ENCODE assay signal across 8 cellular contexts in genomic region chr22:20916916-20917810, GRCh38. TPM values are rescaled to one million over a fixed set of nuclear protein-coding genes. Genes with fewer than 3 reads are reported as not detected.
DNase-seq lines count a peak whose midpoint lies in the region; ATAC-seq and TF ChIP-seq lines count a peak whose summit lies in the region.

TSS of gene CRKL (plus strand) at chr22:20917407. CDS start at chr22:20917935, 528 bp downstream.

- H3K4me3 ChIP-seq in GM12864 (ENCODE audit: low read depth, low read length) (peak within 1 kb of the TSS; percentile 99), ovary (peak within 1 kb of the TSS; percentile 91), thyroid gland (replicated peaks in 1 of 3) (peak within 1 kb of the TSS; percentile 81 to 99 (median 99))

- TF ChIP-seq POLR2A in ovary (IDR thresholded peaks at IDR 0.05) (peak; percentile 90), thyroid gland (IDR thresholded peaks at IDR 0.05) (peak; percentile 77 to 96)

- DNase-seq in GM12864 (ENCODE audit: low read depth) (peak; percentile 91), NCI-H1092 treated with DMSO at 0.1 percent for 48 hours (lab: John Stamatoyannopoulos, UW) (peak; percentile 97), SKM-1 (lab: John Stamatoyannopoulos, UW; ENCODE audit: unreplicated experiment) (peak; percentile 97), head of caudate nucleus (peak; percentile 92 to 99 (median 98)), ovary (peak; percentile 97 to 98 (median 97)), thyroid gland (peak; percentile 97 to 98)

- intact Hi-C loops in head of caudate nucleus (cut with DNase I): loop anchor here (5.0 to 10.0 kb wide), 4 partner anchors 60 to 422 kb away; partner anchors contain the start of genes KLHL22, LZTR1, PI4KA and SNAP29
- intact Hi-C loops in ovary (cut with DNase I): loop anchor here in 1 of 4 donors (5.0 kb wide), 1 partner anchor 55 kb away; no protein-coding TSS in a partner anchor
- intact Hi-C loops in thyroid gland (cut with DNase I): no loop called here

- peak within 1 kb of the TSS; percentile 64 to 85 for H3K27ac ChIP-seq in ovary
- peak within 1 kb of the TSS; percentile 91 to 95 (median 92) for H3K27ac ChIP-seq in thyroid gland

- TF ChIP-seq CTCF in GM12864 (IDR thresholded peaks at IDR 0.05; ENCODE audit: low read depth, low read length, missing control alignments) (peak; percentile 96), ovary (IDR thresholded peaks at IDR 0.05) (peak; percentile 94 to 99 (median 97)), thyroid gland (IDR thresholded peaks at IDR 0.05) (peak; percentile 73 to 96 (median 86))

- no peaks in the 10 kb centered on the region for H3K27me3 Mint-ChIP-seq in activated naive CD8-positive, alpha-beta T cell

- H3K36me3 ChIP-seq in ovary (no peaks in the 10 kb centered on the region), thyroid gland (no peaks in the 10 kb centered on the region)

- peaks cover 7% of the 10 kb centered on the region for H3K36me3 Mint-ChIP-seq in activated naive CD8-positive, alpha-beta T cell

- peaks cover 7% of the 10 kb centered on the region for H3K4me1 ChIP-seq in ovary (ENCODE audit: insufficient read depth)
- H3K4me1 ChIP-seq in thyroid gland: peaks cover 19 to 28% of the 10 kb centered on the region in 2 donors

- 0 to 1% (median 0%) methylated on average over 36 to 92 of the region's 92 CpGs for WGBS in ovary, 3 donors
- WGBS in thyroid gland, 2 donors: 0 to 1% methylated on average over 8 to 44 of the region's 92 CpGs

- ATAC-seq in HG02623 (IDR thresholded peaks at IDR 0.05; ENCODE audit: unreplicated experiment): peak; percentile 90

- no peaks in the 10 kb centered on the region for H3K9me3 ChIP-seq in ovary
- no peaks in the 10 kb centered on the region for H3K9me3 ChIP-seq in thyroid gland

- H3K27me3 ChIP-seq in ovary: no peaks in the 10 kb centered on the region
- H3K27me3 ChIP-seq in thyroid gland: no peaks in the 10 kb centered on the region

- H3K4me1 Mint-ChIP-seq in activated naive CD8-positive, alpha-beta T cell (ENCODE audit: low read depth): peaks cover 28% of the 10 kb centered on the region

- H3K9me3 Mint-ChIP-seq in activated naive CD8-positive, alpha-beta T cell (ENCODE audit: low read depth): no peaks in the 10 kb centered on the region

- peak within 1 kb of the TSS; percentile 92 for H3K27ac Mint-ChIP-seq in activated naive CD8-positive, alpha-beta T cell

- no peak for TF ChIP-seq EP300 in ovary (IDR thresholded peaks at IDR 0.05)

- H3K4me3 Mint-ChIP-seq in activated naive CD8-positive, alpha-beta T cell: peak within 1 kb of the TSS; percentile 96

RNA-seq across cellular contexts. Expression of gene CRKL, which starts in this region (rescaled TPM):
- total RNA-seq in ovary: 10 to 100 TPM; 42.8 to 71.5 (median 58.0) TPM
- 10 to 100 TPM; 22.7 to 51.5 TPM for polyA plus RNA-seq in ovary
- total RNA-seq in thyroid gland: 10 to 100 TPM; 38.5 to 47.8 (median 42.1) TPM

Comparison
In these comparisons a context has a peak if more than half of its experiments do, and no peak if none do; other contexts are left out.
1. Peak in every context shown above with its lines: DNase-seq, ATAC-seq, H3K4me3 ChIP-seq and H3K27ac ChIP-seq.